Comparison of ENCODE assay signal across 16 cellular contexts in the genomic region with DNA sequence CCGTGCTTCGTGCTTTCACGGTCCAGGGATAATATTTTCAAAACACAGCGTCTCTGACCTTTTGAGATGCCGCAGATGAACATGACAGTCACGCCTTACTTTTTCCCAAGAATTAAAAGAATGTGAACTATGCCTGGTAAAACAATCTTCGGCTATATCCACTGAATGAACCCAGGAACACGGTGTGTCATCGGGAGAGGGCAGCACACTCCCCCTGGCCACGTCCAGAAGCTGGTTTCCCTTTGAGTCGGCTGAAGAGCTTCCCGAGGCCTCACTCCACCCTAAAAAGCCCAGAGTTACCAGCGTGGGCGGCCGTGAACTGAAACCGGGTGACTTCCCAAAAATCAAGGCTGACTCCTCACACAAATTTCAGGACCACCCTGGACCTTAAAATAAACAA. TPM values are rescaled to one million over a fixed set of nuclear protein-coding genes. Genes with fewer than 3 reads are reported as not detected.
DNase-seq lines count a peak whose midpoint lies in the region; ATAC-seq and TF ChIP-seq lines count a peak whose summit lies in the region.
"Had no signal": no experiment of that assay in that cellular context is flagged by ENCODE, and none has a peak within 500 bp of the region (broad histone marks: within the 10 kb centered on the region; RNA-seq: fewer than 3 reads in every experiment).

No MANE protein-coding gene starts in this region.

- H2BK5ac ChIP-seq in IMR-90 (ENCODE audit: low read depth, low read length, poor library complexity, severe bottlenecking): no peak overlapping the region

- dilution Hi-C loops in IMR-90 (cut with HindIII; ENCODE audit: low sequenced_read_pairs, unreplicated experiment) (no loop called here), mammary epithelial cell (cut with HindIII; ENCODE audit: low sequenced_read_pairs) (no loop called here)

- H3K4me3 ChIP-seq in IMR-90 (ENCODE audit: insufficient read depth, low read depth, low read length): no peak overlapping the region
- peak overlapping the region in 2 of 3 experiments; percentile 15 to 21 for H3K4me3 ChIP-seq in mammary epithelial cell (replicated peaks in 1 of 3; ENCODE audit: insufficient read depth in 1 of 3, low read depth in 2 of 3, low read length in 3 of 3)
- no peak overlapping the region for H3K4me3 ChIP-seq in MM.1S (ENCODE audit: low read length)
- H3K4me3 ChIP-seq: upper lobe of left lung had no signal

- H3K9me1 ChIP-seq in IMR-90 (ENCODE audit: insufficient read depth, low read length): no peaks in the 10 kb centered on the region

- no peak overlapping the region for H4K5ac ChIP-seq in IMR-90 (ENCODE audit: low read depth, low read length)

- TF ChIP-seq CTCF in IMR-90 (conservative IDR thresholded peaks at IDR 0.05; ENCODE audit: low read depth, low read length) (0 out of 2 replicates have a peak, but pooled peaks have one; percentile 9), mammary epithelial cell (conservative IDR thresholded peaks at IDR 0.05 in 1 of 2, IDR thresholded peaks at IDR 0.05 in 1 of 2; ENCODE audit: extremely low read depth in 1 of 2, insufficient read depth in 1 of 2, low read depth in 1 of 2, low read length in 2 of 2) (peak in 1 of 2 donors; percentile 29), MM.1S (IDR thresholded peaks at IDR 0.05; ENCODE audit: low read length) (no peak)

- H3K79me1 ChIP-seq in IMR-90 (ENCODE audit: low read depth in 1 of 2, low read length in 2 of 2): no peaks in the 10 kb centered on the region

- H3K79me2 ChIP-seq in mammary epithelial cell (ENCODE audit: insufficient read depth, low read length) (no peaks in the 10 kb centered on the region), MM.1S (ENCODE audit: low read length) (no peaks in the 10 kb centered on the region)

- no peak overlapping the region for H2BK120ac ChIP-seq in IMR-90 (ENCODE audit: low read depth, low read length)

- TF ChIP-seq RAD21 in IMR-90 (IDR thresholded peaks at IDR 0.05; ENCODE audit: low read length): no peak

- intact Hi-C loops in IMR-90 (cut with micrococcal nuclease) (loop anchor here (10.0 kb wide), 2 partner anchors 620 to 1070 kb away; no protein-coding TSS in a partner anchor), mammary epithelial cell (cut with micrococcal nuclease) (loop anchor here (10.0 kb wide), 1 partner anchor 620 kb away; no protein-coding TSS in a partner anchor)

- H2AK5ac ChIP-seq in IMR-90 (ENCODE audit: low read depth, low read length): no peak overlapping the region

- H3K14ac ChIP-seq in IMR-90 (replicated peaks; ENCODE audit: low read depth, low read length): no peak overlapping the region

- H3K9me2 ChIP-seq in MM.1S (replicated peaks; ENCODE audit: insufficient read depth, low read length): no peaks in the 10 kb centered on the region

- no peaks in the 10 kb centered on the region for H4K20me1 ChIP-seq in IMR-90 (ENCODE audit: insufficient read depth, low read length)
- no peaks in the 10 kb centered on the region for H4K20me1 ChIP-seq in mammary epithelial cell (ENCODE audit: insufficient read depth, low read length)
- H4K20me1 ChIP-seq in MM.1S (ENCODE audit: insufficient read depth, low read length): no peaks in the 10 kb centered on the region

- no peak overlapping the region for H3K18ac ChIP-seq in IMR-90 (ENCODE audit: low read depth, low read length)

- H2BK15ac ChIP-seq in IMR-90 (ENCODE audit: low read depth, low read length): no peak overlapping the region

- DNase-seq in AG08395 (ENCODE audit: low spot score): peak; percentile 16
- peak; percentile 14 for DNase-seq in IMR-90
- DNase-seq in mammary epithelial cell: peak; percentile 31
- DNase-seq in lung microvascular endothelial cell (ENCODE audit: low read depth in 2 of 2): peak; percentile 9 to 14
- no peak for DNase-seq in MM.1S
- no peak for DNase-seq in RPMI8226
- DNase-seq: activated CD8-positive, alpha-beta memory T cell treated with anti-CD3 and anti-CD28 coated beads for 24 hours; effector memory CD8-positive, alpha-beta T cell; naive B cell; NCI-H2029; small intestine; upper lobe of left lung had no signal

- H3K56ac ChIP-seq in IMR-90 (ENCODE audit: extremely low read depth, insufficient read depth, low read length): no peak overlapping the region

- no peak overlapping the region for H2AK9ac ChIP-seq in IMR-90 (replicated peaks; ENCODE audit: low read depth, low read length, poor library complexity)

- no peak overlapping the region for H3K27ac ChIP-seq in IMR-90 (ENCODE audit: insufficient read depth, low read length)
- H3K27ac ChIP-seq in mammary epithelial cell (ENCODE audit: insufficient read depth, low read depth, low read length): no peak overlapping the region
- H3K27ac ChIP-seq in MM.1S (ENCODE audit: low read length): no peak overlapping the region
- H3K27ac ChIP-seq: C4-2B, upper lobe of left lung had no signal

- H3K9me3 ChIP-seq in IMR-90 (ENCODE audit: control insufficient read depth, insufficient read depth, low read length) (no peaks in the 10 kb centered on the region), mammary epithelial cell (replicated peaks; ENCODE audit: insufficient read depth, low read length) (no peaks in the 10 kb centered on the region), MM.1S (replicated peaks; ENCODE audit: insufficient read depth, low read length) (no peaks in the 10 kb centered on the region)
- H3K9me3 ChIP-seq: upper lobe of left lung had no signal

- no peak for TF ChIP-seq POLR2A in IMR-90 (IDR thresholded peaks at IDR 0.05; ENCODE audit: low read depth, low read length)

- CTCF ChIA-PET in IMR-90 (lab: Yijun Ruan, JAX): no interaction called here
- CTCF ChIA-PET in mammary epithelial cell (lab: Charles Lee; ENCODE audit: low non-redundant PET): interaction anchor here (0.8 kb wide), 1 partner anchor 13 kb away, joined by 6 read pairs; no protein-coding TSS in a partner anchor

- H3K36me3 ChIP-seq in IMR-90 (ENCODE audit: control insufficient read depth, insufficient read depth, low read length) (no peaks in the 10 kb centered on the region), mammary epithelial cell (ENCODE audit: insufficient read depth, low read length) (no peaks in the 10 kb centered on the region), MM.1S (replicated peaks; ENCODE audit: insufficient read depth, low read length) (no peaks in the 10 kb centered on the region)
- H3K36me3 ChIP-seq: upper lobe of left lung had no signal

- ATAC-seq in IMR-90 (ENCODE audit: low read depth): peak; percentile 82
- no peak for ATAC-seq in HG02610 (IDR thresholded peaks at IDR 0.05; ENCODE audit: unreplicated experiment)
- no peak for ATAC-seq in GM21360 (IDR thresholded peaks at IDR 0.05; ENCODE audit: unreplicated experiment)
- ATAC-seq: effector memory CD8-positive, alpha-beta T cell had no signal

- H3K27me3 ChIP-seq in IMR-90 (ENCODE audit: control insufficient read depth, insufficient read depth, low read length): peaks cover 1% of the 10 kb centered on the region; the same call in 1 of the 2 replicates
- no peaks in the 10 kb centered on the region for H3K27me3 ChIP-seq in mammary epithelial cell (ENCODE audit: insufficient read depth, low read length)
- H3K27me3 ChIP-seq in MM.1S (replicated peaks; ENCODE audit: insufficient read depth, low read length): no peaks in the 10 kb centered on the region
- H3K27me3 ChIP-seq: upper lobe of left lung had no signal

- in situ Hi-C loops in IMR-90 (cut with MboI; ENCODE audit: low sequenced_read_pairs): no loop called here
- in situ Hi-C loops in mammary epithelial cell (cut with MboI; ENCODE audit: low sequenced_read_pairs in 2 of 2): no loop called here

- H2AFZ ChIP-seq in IMR-90 (replicated peaks; ENCODE audit: low read length, poor library complexity): no peak overlapping the region
- peak overlapping the region; percentile 73 for H2AFZ ChIP-seq in mammary epithelial cell (ENCODE audit: low read depth, low read length)
- H2AFZ ChIP-seq in MM.1S (ENCODE audit: low read length): no peak overlapping the region

- no peaks in the 10 kb centered on the region for H3K4me1 ChIP-seq in IMR-90 (ENCODE audit: control insufficient read depth, insufficient read depth, low read length)
- peaks cover 13% of the 10 kb centered on the region for H3K4me1 ChIP-seq in mammary epithelial cell (ENCODE audit: insufficient read depth, low read length)
- no peaks in the 10 kb centered on the region for H3K4me1 ChIP-seq in MM.1S (ENCODE audit: low read length)
- H3K4me1 ChIP-seq: upper lobe of left lung had no signal

- no peak overlapping the region for H4K8ac ChIP-seq in IMR-90 (ENCODE audit: low read depth in 2 of 2, low read length in 2 of 2)

- POLR2A ChIA-PET in IMR-90 (lab: Charles Lee; ENCODE audit: unreplicated experiment): no interaction called here

- no peaks in the 10 kb centered on the region for H3F3A ChIP-seq in MM.1S (ENCODE audit: insufficient read depth, low read length)

- H2BK20ac ChIP-seq in IMR-90 (ENCODE audit: low read depth, low read length): no peak overlapping the region

- no peak overlapping the region; the same call in 1 of the 2 replicates for H3K4me2 ChIP-seq in IMR-90 (ENCODE audit: low read depth, low read length)
- peak overlapping the region; percentile 64 for H3K4me2 ChIP-seq in mammary epithelial cell (ENCODE audit: insufficient read depth, low read depth, low read length)
- H3K4me2 ChIP-seq in MM.1S (ENCODE audit: low read depth, low read length): no peak overlapping the region

- H3K23ac ChIP-seq in IMR-90 (ENCODE audit: low read depth, low read length): no peak overlapping the region

- no CpG with 5 or more reads among the region's 16 CpGs for WGBS in IMR-90 (ENCODE audit: extremely low coverage in 2 of 2, insufficient read length in 1 of 2), 2 experiments
- WGBS in mammary epithelial cell (ENCODE audit: low coverage, missing lambda C conversion rate): 8% methylated on average over 16 of the region's 16 CpGs

- BruUV-seq in IMR-90 (replicated peaks; lab: Mats Ljungman, UMichigan): no TSS peak
- BruUV-seq in mammary epithelial cell (replicated peaks; lab: Mats Ljungman, UMichigan): no TSS peak

- H3K9ac ChIP-seq in IMR-90 (ENCODE audit: low read depth, low read length) (no peak overlapping the region), mammary epithelial cell (ENCODE audit: insufficient read depth, low read length) (no peak overlapping the region), MM.1S (ENCODE audit: low read length) (no peak overlapping the region)

- no peak overlapping the region for H3K4ac ChIP-seq in IMR-90 (ENCODE audit: low read depth, low read length)

- no peak overlapping the region for H4K91ac ChIP-seq in IMR-90 (ENCODE audit: insufficient read depth, low read depth, low read length)

TF ChIP-seq in IMR-90, 13 proteins besides CTCF, POLR2A, EP300 and RAD21 (continues in another document):
- TF ChIP-seq FOS (IDR thresholded peaks at IDR 0.05; ENCODE audit: low read depth, low read length): no peak

RNA-seq across cellular contexts. Expression of a gene that starts 22.9 kb away (rescaled TPM):
- under 0.01 TPM in 1 of 2 replicates, not detected in the other for total RNA-seq in IMR-90 (2012; rRNA removed)
- polyA plus RNA-seq in IMR-90 (2012; rRNA removed): not detected in 2 replicates
- polyA plus RNA-seq in IMR-90 (2012; cell fraction: cytosol; rRNA removed): not detected in 2 replicates
- 0.04 TPM in 1 of 2 replicates, not detected in the other for polyA plus RNA-seq in IMR-90 (2012; cell fraction: nucleus; rRNA removed; ENCODE audit: low replicate concordance)
- under 1 TPM; 0.31 to 0.33 TPM for total RNA-seq in mammary epithelial cell
- 0.49 TPM for polyA plus RNA-seq in mammary epithelial cell
- 1.7 TPM for polyA minus RNA-seq in mammary epithelial cell
- total RNA-seq in lung microvascular endothelial cell: 0.87 and 1.8 TPM in 2 replicates
- polyA plus RNA-seq: IgD-negative memory B cell had no signal

Comparison
In these comparisons a context has a peak if more than half of its experiments do, and no peak if none do; other contexts are left out.
1. DNase-seq: peak in AG08395 (single experiment), IMR-90 (single experiment), mammary epithelial cell (single experiment) and lung microvascular endothelial cell (2 of 2); none in MM.1S (single experiment) and RPMI8226 (single experiment).
2. H3K4me3 ChIP-seq: peak in mammary epithelial cell (2 of 3); none in IMR-90 (single experiment) and MM.1S (single experiment).